Comparison of ENCODE assay signal across 11 cellular contexts in the genomic region with DNA sequence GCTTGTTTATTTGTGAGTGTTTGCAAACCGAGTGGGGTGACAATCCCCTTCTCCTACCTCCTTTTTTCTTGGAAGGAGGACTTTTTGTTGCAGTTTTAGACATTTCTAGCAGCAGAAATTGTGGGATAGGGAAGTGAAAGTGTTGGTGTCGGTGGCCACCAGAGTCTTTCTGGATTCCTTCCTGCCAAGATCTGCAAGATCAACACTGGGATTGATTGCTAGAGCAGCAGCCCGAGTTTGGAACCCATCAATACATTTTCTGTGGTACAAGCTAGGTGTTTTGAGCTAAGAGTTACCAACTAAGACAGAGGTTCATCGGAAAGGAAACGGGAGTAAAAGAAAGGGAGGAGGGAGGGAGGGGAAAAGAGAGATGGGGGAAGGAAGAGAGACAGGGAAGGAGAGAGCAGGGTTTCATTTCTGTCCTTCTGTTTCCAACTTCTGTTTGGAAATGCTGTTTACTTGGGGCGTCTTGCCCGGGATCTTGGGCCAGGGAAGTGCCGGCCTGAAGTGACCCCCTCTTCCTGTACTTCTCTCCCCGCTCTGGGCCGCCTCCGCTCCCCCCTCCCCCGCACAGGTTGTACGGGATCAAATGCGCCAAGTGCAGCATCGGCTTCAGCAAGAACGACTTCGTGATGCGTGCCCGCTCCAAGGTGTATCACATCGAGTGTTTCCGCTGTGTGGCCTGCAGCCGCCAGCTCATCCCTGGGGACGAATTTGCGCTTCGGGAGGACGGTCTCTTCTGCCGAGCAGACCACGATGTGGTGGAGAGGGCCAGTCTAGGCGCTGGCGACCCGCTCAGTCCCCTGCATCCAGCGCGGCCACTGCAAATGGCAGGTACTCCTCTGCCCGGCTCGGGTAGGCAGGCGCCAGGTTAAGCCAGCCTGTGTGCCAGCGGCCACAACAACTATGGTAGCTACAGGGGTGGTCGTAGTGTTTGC. TPM values are rescaled to one million over a fixed set of nuclear protein-coding genes. Genes with fewer than 3 reads are reported as not detected.
DNase-seq lines count a peak whose midpoint lies in the region; ATAC-seq and TF ChIP-seq lines count a peak whose summit lies in the region.
"Had no signal": no experiment of that assay in that cellular context is flagged by ENCODE, and none has a peak within 500 bp of the region (broad histone marks: within the 10 kb centered on the region; RNA-seq: fewer than 3 reads in every experiment).

No MANE protein-coding gene starts in this region.

- H3K27ac ChIP-seq in RWPE1 (peak overlapping the region; percentile 86), subcutaneous abdominal adipose tissue (ENCODE audit: low read depth, low read length) (no peak overlapping the region)

- H3K4me3 ChIP-seq in iPS-15b (ENCODE audit: low read depth, low read length) (peak overlapping the region; percentile 66), subcutaneous abdominal adipose tissue (ENCODE audit: low read depth in 1 of 5, low read length in 5 of 5) (peak overlapping the region in 4 of 5 donors; percentile 2 to 54 (median 37))

- H3K4me1 Mint-ChIP-seq in activated CD4-positive, alpha-beta memory T cell treated with anti-CD3 and anti-CD28 coated beads for 36 hours (ENCODE audit: low read depth) = peaks cover 2% of the 10 kb centered on the region

- TF ChIP-seq CTCF in RWPE1 (conservative IDR thresholded peaks at IDR 0.05; ENCODE audit: low read depth) = no peak

- no peaks in the 10 kb centered on the region for H3K9me3 ChIP-seq in iPS-15b (ENCODE audit: control insufficient read depth, insufficient read depth, low read length)
- H3K9me3 ChIP-seq in subcutaneous abdominal adipose tissue (ENCODE audit: control insufficient read depth in 5 of 5, low read length in 5 of 5) = peaks cover 0 to 3% (median 0%) of the 10 kb centered on the region in 5 donors

- CTCF ChIA-PET in RWPE1 (lab: Yijun Ruan, JAX) = interaction anchor here (0.6 kb wide), 1 partner anchor 98 kb away, joined by 3 read pairs; no protein-coding TSS in a partner anchor
- CTCF ChIA-PET in activated CD4-positive, alpha-beta memory T cell treated with anti-CD3 and anti-CD28 coated beads for 36 hours (lab: Charles Lee) = no interaction called here

- POLR2A ChIA-PET in RWPE1 (lab: Yijun Ruan, JAX; ENCODE audit: low non-redundant PET) = no interaction called here
- POLR2A ChIA-PET in activated CD4-positive, alpha-beta memory T cell treated with anti-CD3 and anti-CD28 coated beads for 36 hours (lab: Charles Lee) = no interaction called here

- H3K4me3 Mint-ChIP-seq in activated CD4-positive, alpha-beta memory T cell treated with anti-CD3 and anti-CD28 coated beads for 36 hours = no peak overlapping the region
- H3K4me3 Mint-ChIP-seq: activated CD4-positive, alpha-beta T cell treated with anti-CD3 and anti-CD28 coated beads, Interleukin-2, amount 10 ng/mL, durations not matched to agents 7 days and 5 days had no signal

- H3K27ac Mint-ChIP-seq in activated CD4-positive, alpha-beta memory T cell treated with anti-CD3 and anti-CD28 coated beads for 36 hours = no peak overlapping the region
- H3K27ac Mint-ChIP-seq: activated CD4-positive, alpha-beta T cell treated with anti-CD3 and anti-CD28 coated beads, Interleukin-2, amount 10 ng/mL, durations not matched to agents 7 days and 5 days had no signal

- no peak overlapping the region for H3K9ac ChIP-seq in iPS-15b (ENCODE audit: low read depth, low read length)
- H3K9ac ChIP-seq in subcutaneous abdominal adipose tissue (ENCODE audit: low read length in 5 of 5) = no peak overlapping the region

- H3K36me3 Mint-ChIP-seq in activated CD4-positive, alpha-beta memory T cell treated with anti-CD3 and anti-CD28 coated beads for 36 hours = no peaks in the 10 kb centered on the region

- peaks cover 21% of the 10 kb centered on the region for H3K4me1 ChIP-seq in iPS-15b (ENCODE audit: control insufficient read depth, insufficient read depth, low read length)
- peaks cover 1 to 40% (median 34%) of the 10 kb centered on the region in 5 donors for H3K4me1 ChIP-seq in subcutaneous abdominal adipose tissue (ENCODE audit: control insufficient read depth in 5 of 5, insufficient read depth in 5 of 5, low read length in 5 of 5)

- H3K36me3 ChIP-seq in iPS-15b (ENCODE audit: control insufficient read depth, insufficient read depth, low read length) (no peaks in the 10 kb centered on the region), subcutaneous abdominal adipose tissue (ENCODE audit: control insufficient read depth in 5 of 5, insufficient read depth in 5 of 5, low read length in 5 of 5) (no peaks in the 10 kb centered on the region)

- no peak for ATAC-seq in GM18907 (IDR thresholded peaks at IDR 0.05; ENCODE audit: unreplicated experiment)
- no peak for ATAC-seq in HG02885 (IDR thresholded peaks at IDR 0.05; ENCODE audit: poor library complexity, unreplicated experiment)
- ATAC-seq: left ventricle myocardium superior had no signal

- DNase-seq in NCI-H146 (lab: John Stamatoyannopoulos, UW) (peak; percentile 53), NCI-H146 treated with DMSO at 0.1 percent for 48 hours (lab: John Stamatoyannopoulos, UW; ENCODE audit: unreplicated experiment) (no peak), RWPE1 (ENCODE audit: low spot score) (peak; percentile 44)
- DNase-seq in activated CD4-positive, alpha-beta memory T cell treated with anti-CD3 and anti-CD28 coated beads for 36 hours = no peak
- DNase-seq: activated CD4-positive, alpha-beta T cell treated with anti-CD3 and anti-CD28 coated beads, Interleukin-2, amount 10 ng/mL, durations not matched to agents 7 days and 5 days; left ventricle myocardium superior; RPMI8226 had no signal

- peaks cover 92% of the 10 kb centered on the region for H3K27me3 ChIP-seq in iPS-15b (ENCODE audit: control insufficient read depth, insufficient read depth, low read length)
- peaks cover 50 to 85% (median 80%) of the 10 kb centered on the region in 5 donors for H3K27me3 ChIP-seq in subcutaneous abdominal adipose tissue (ENCODE audit: control insufficient read depth in 5 of 5, insufficient read depth in 4 of 5, low read length in 5 of 5)

- H3K27me3 Mint-ChIP-seq in activated CD4-positive, alpha-beta memory T cell treated with anti-CD3 and anti-CD28 coated beads for 36 hours = peaks cover 73% of the 10 kb centered on the region

- H3K9me3 Mint-ChIP-seq in activated CD4-positive, alpha-beta memory T cell treated with anti-CD3 and anti-CD28 coated beads for 36 hours = no peaks in the 10 kb centered on the region
- H3K9me3 Mint-ChIP-seq: activated CD4-positive, alpha-beta T cell treated with anti-CD3 and anti-CD28 coated beads, Interleukin-2, amount 10 ng/mL, durations not matched to agents 7 days and 5 days had no signal

- intact Hi-C loops in activated CD4-positive, alpha-beta memory T cell treated with anti-CD3 and anti-CD28 coated beads for 36 hours (cut with micrococcal nuclease) = no loop called here

RNA-seq across cellular contexts. Expression of a gene that starts 3.9 kb away (rescaled TPM):
- total RNA-seq in activated CD4-positive, alpha-beta memory T cell treated with anti-CD3 and anti-CD28 coated beads for 36 hours = not detected
- total RNA-seq: activated CD4-positive, alpha-beta T cell treated with anti-CD3 and anti-CD28 coated beads, Interleukin-2, amount 10 ng/mL, durations not matched to agents 7 days and 5 days; left ventricle myocardium superior had no signal

Comparison
In these comparisons a context has a peak if more than half of its experiments do, and no peak if none do; other contexts are left out.
1. DNase-seq: peak in NCI-H146 (single experiment) and RWPE1 (single experiment); none in NCI-H146 treated with DMSO at 0.1 percent for 48 hours (single experiment) and activated CD4-positive, alpha-beta memory T cell treated with anti-CD3 and anti-CD28 coated beads for 36 hours (single experiment).